10 cellular contexts compared by ENCODE assay signal in the genomic region with DNA sequence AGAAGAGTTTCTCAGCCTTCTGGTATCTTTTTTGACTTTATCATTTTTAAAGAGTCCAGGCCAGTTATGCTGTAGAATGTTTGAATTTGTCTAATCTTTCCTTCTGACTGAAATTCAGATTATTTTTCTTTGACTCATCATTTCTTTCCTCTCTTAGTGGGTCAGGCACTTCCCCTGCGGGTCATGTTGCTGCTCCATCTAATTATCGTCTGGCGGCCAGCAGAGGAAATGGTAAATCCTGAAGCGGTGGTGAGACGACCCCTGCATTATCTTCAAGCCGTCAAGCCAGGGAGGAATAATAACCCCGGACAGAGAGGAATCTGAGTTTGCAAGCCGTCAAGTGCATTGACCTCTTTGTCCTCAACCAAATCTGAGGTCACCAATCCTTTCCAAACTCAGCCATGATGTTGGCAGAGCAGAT.
DNase-seq lines count a peak whose midpoint lies in the region; ATAC-seq and TF ChIP-seq lines count a peak whose summit lies in the region.
"Had no signal": no experiment of that assay in that cellular context is flagged by ENCODE, and none has a peak within 500 bp of the region (broad histone marks: within the 10 kb centered on the region; RNA-seq: fewer than 3 reads in every experiment).

No MANE protein-coding gene starts in this region.

- H3K36me3 Mint-ChIP-seq in Calu3 (ENCODE audit: insufficient read depth, unreplicated experiment) (peaks cover 27% of the 10 kb centered on the region), mesothelial cell of epicardium (no peaks in the 10 kb centered on the region)

- no peak overlapping the region for H3K4me3 ChIP-seq in astrocyte of the spinal cord (ENCODE audit: low read depth, low read length)
- H3K4me3 ChIP-seq: left ventricle myocardium inferior had no signal

- TF ChIP-seq CTCF in Calu3 (IDR thresholded peaks at IDR 0.05; ENCODE audit: unreplicated experiment) (no peak), astrocyte of the spinal cord (IDR thresholded peaks at IDR 0.05; ENCODE audit: low read depth, low read length) (no peak), mesothelial cell of epicardium (IDR thresholded peaks at IDR 0.05; ENCODE audit: unreplicated experiment) (no peak)

- no peaks in the 10 kb centered on the region for H3K27me3 Mint-ChIP-seq in Calu3 (ENCODE audit: unreplicated experiment)
- H3K27me3 Mint-ChIP-seq in mesothelial cell of epicardium (ENCODE audit: low read depth) = no peaks in the 10 kb centered on the region

- no TSS peak for BruUV-seq in Calu3 (replicated peaks; lab: Mats Ljungman, UMichigan)

- in situ Hi-C loops in astrocyte of the spinal cord (cut with HindIII; ENCODE audit: low sequenced_read_pairs) = no loop called here

- CTCF ChIA-PET in Calu3 (lab: Charles Lee) = no interaction called here

- H3K9me3 Mint-ChIP-seq in Calu3 (ENCODE audit: low read depth, unreplicated experiment) (no peaks in the 10 kb centered on the region), mesothelial cell of epicardium (peaks cover 4% of the 10 kb centered on the region)

- H3K4me1 Mint-ChIP-seq in Calu3 (ENCODE audit: low read depth, unreplicated experiment) (peaks cover 90% of the 10 kb centered on the region), mesothelial cell of epicardium (peaks cover 22% of the 10 kb centered on the region)

- ATAC-seq in HG02798 (IDR thresholded peaks at IDR 0.05; ENCODE audit: poor library complexity, unreplicated experiment) (peak; percentile 6), GM21619 (IDR thresholded peaks at IDR 0.05; ENCODE audit: unreplicated experiment) (no peak)

- peak overlapping the region; percentile 20 for H3K27ac Mint-ChIP-seq in Calu3 (ENCODE audit: unreplicated experiment)
- H3K27ac Mint-ChIP-seq in mesothelial cell of epicardium = peak overlapping the region; percentile 22

- intact Hi-C loops in Calu3 (cut with micrococcal nuclease; ENCODE audit: unreplicated experiment) = loop anchor here (5.0 kb wide), 1 partner anchor 88 kb away; no protein-coding TSS in a partner anchor
- intact Hi-C loops in posterior vena cava (cut with DNase I) = loop anchor here in 1 of 2 donors (5.0 kb wide), 1 partner anchor 1863 kb away; no protein-coding TSS in a partner anchor

- no peak overlapping the region for H3K4me3 Mint-ChIP-seq in Calu3 (ENCODE audit: low read depth, unreplicated experiment)
- H3K4me3 Mint-ChIP-seq in mesothelial cell of epicardium = no peak overlapping the region

- DNase-seq in Calu3 (no peak), astrocyte of the spinal cord (ENCODE audit: low read depth, low spot score) (peak; percentile 29), mesothelial cell of epicardium (ENCODE audit: low spot score in 2 of 2, unreplicated experiment in 2 of 2) (no peak), amygdala (lab: John Stamatoyannopoulos, UW) (no peak), amniotic stem cell (lab: John Stamatoyannopoulos, UW) (no peak), posterior vena cava (ENCODE audit: low spot score) (no peak)
- DNase-seq: DMS 273 treated with DMSO at 0.1 percent for 48 hours, left ventricle myocardium inferior had no signal
